1 cellular context compared by ENCODE assay signal in the genomic region with DNA sequence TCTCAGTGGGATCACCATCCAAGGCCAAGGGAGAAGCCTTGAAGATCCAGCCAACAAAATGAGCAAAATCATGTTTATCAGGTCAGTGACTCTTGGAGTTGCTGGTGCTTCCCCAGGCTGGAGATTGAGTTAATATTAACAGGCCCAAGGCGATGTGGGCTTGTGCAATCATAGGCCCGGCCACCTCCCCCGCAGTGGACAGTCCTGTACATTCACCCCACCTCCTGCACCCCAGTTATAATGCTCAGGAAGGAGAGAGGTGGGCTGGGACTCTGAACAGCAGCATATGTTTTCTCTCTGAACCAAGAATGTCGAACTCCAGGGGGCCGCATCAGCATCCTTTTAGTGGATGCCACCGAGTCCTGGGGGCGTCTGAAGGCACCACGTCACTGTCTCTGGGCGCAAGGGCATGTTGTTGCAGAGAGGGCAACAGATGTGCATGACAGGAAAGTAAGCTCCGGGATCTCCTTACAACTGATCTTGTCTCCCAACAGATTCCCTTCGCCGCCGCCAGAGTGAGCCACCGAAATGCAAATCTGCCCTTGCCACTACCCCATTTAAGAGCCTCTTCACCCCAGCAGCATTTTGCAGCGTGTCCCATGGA.
TF ChIP-seq lines count a peak whose summit lies in the region.

No MANE protein-coding gene starts in this region.

TF ChIP-seq in HepG2, 621 proteins besides CTCF, POLR2A, EP300 and RAD21 (continued from another document):
- TF ChIP-seq CBFB (CRISPR knock-in tag; IDR thresholded peaks at IDR 0.05) (0 out of 2 replicates have a peak, but pooled peaks have one; percentile 18), ZNF780A (CRISPR knock-in tag; IDR thresholded peaks at IDR 0.05) (no peak), HNRNPK (IDR thresholded peaks at IDR 0.05; ENCODE audit: low read depth, low read length, poor library complexity, severe bottlenecking) (no peak), NONO (IDR thresholded peaks at IDR 0.05) (no peak), NONO (CRISPR knock-in tag; conservative IDR thresholded peaks at IDR 0.05) (peak; percentile 77), BCL6 (CRISPR knock-in tag; IDR thresholded peaks at IDR 0.05) (0 out of 2 replicates have a peak, but pooled peaks have one; percentile 19), FIP1L1 (IDR thresholded peaks at IDR 0.05; ENCODE audit: borderline replicate concordance, insufficient read depth, low read depth, low read length) (no peak), ZBTB44 (CRISPR knock-in tag; IDR thresholded peaks at IDR 0.05) (no peak), HES4 (CRISPR knock-in tag; IDR thresholded peaks at IDR 0.05; ENCODE audit: borderline replicate concordance) (no peak), ZSCAN22 (CRISPR knock-in tag; IDR thresholded peaks at IDR 0.05) (no peak), GLMP (CRISPR knock-in tag; IDR thresholded peaks at IDR 0.05; ENCODE audit: borderline replicate concordance) (no peak), REPIN1 (CRISPR knock-in tag; IDR thresholded peaks at IDR 0.05; ENCODE audit: borderline replicate concordance, low read depth) (0 out of 2 replicates have a peak, but pooled peaks have one; percentile 30), SATB2 (CRISPR knock-in tag; IDR thresholded peaks at IDR 0.05) (no peak), ZNF790 (CRISPR knock-in tag; IDR thresholded peaks at IDR 0.05; ENCODE audit: borderline replicate concordance) (no peak), RFX1 (IDR thresholded peaks at IDR 0.05) (no peak), DNMT1 (CRISPR knock-in tag; IDR thresholded peaks at IDR 0.05) (no peak)
- TF ChIP-seq, protein P1, sequence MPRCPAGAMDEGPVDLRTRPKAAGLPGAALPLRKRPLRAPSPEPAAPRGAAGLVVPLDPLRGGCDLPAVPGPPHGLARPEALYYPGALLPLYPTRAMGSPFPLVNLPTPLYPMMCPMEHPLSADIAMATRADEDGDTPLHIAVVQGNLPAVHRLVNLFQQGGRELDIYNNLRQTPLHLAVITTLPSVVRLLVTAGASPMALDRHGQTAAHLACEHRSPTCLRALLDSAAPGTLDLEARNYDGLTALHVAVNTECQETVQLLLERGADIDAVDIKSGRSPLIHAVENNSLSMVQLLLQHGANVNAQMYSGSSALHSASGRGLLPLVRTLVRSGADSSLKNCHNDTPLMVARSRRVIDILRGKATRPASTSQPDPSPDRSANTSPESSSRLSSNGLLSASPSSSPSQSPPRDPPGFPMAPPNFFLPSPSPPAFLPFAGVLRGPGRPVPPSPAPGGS (CRISPR knock-in tag; IDR thresholded peaks at IDR 0.05) = peak; percentile 90; the same call in 1 of the 2 replicates
- TF ChIP-seq, protein P2, sequence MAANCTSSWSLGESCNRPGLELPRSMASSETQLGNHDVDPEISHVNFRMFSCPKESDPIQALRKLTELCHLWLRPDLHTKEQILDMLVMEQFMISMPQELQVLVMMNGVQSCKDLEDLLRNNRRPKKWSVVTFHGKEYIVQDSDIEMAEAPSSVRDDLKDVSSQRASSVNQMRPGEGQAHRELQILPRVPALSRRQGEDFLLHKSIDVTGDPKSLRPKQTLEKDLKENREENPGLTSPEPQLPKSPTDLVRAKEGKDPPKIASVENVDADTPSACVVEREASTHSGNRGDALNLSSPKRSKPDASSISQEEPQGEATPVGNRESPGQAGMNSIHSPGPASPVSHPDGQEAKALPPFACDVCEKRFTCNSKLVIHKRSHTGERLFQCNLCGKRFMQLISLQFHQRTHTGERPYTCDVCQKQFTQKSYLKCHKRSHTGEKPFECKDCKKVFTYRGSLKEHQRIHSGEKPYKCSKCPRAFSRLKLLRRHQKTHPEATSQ (CRISPR knock-in tag; IDR thresholded peaks at IDR 0.05; ENCODE audit: borderline replicate concordance) = no peak
- TF ChIP-seq, protein P3, sequence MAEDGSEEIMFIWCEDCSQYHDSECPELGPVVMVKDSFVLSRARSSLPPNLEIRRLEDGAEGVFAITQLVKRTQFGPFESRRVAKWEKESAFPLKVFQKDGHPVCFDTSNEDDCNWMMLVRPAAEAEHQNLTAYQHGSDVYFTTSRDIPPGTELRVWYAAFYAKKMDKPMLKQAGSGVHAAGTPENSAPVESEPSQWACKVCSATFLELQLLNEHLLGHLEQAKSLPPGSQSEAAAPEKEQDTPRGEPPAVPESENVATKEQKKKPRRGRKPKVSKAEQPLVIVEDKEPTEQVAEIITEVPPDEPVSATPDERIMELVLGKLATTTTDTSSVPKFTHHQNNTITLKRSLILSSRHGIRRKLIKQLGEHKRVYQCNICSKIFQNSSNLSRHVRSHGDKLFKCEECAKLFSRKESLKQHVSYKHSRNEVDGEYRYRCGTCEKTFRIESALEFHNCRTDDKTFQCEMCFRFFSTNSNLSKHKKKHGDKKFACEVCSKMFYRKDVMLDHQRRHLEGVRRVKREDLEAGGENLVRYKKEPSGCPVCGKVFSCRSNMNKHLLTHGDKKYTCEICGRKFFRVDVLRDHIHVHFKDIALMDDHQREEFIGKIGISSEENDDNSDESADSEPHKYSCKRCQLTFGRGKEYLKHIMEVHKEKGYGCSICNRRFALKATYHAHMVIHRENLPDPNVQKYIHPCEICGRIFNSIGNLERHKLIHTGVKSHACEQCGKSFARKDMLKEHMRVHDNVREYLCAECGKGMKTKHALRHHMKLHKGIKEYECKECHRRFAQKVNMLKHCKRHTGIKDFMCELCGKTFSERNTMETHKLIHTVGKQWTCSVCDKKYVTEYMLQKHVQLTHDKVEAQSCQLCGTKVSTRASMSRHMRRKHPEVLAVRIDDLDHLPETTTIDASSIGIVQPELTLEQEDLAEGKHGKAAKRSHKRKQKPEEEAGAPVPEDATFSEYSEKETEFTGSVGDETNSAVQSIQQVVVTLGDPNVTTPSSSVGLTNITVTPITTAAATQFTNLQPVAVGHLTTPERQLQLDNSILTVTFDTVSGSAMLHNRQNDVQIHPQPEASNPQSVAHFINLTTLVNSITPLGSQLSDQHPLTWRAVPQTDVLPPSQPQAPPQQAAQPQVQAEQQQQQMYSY (CRISPR knock-in tag; IDR thresholded peaks at IDR 0.05) = no peak
